18 cellular contexts compared by ENCODE assay signal in genomic region chr12:15716566-15716965, GRCh38.
"Had no signal": no experiment of that assay in that cellular context is flagged by ENCODE, and none has a peak within 500 bp of the region (broad histone marks: within the 10 kb centered on the region; RNA-seq: fewer than 3 reads in every experiment).

No MANE protein-coding gene starts in this region.

- H3K9me3 ChIP-seq: sigmoid colon, spleen, upper lobe of right lung had no signal

- H3K27me3 ChIP-seq: brain microvascular endothelial cell, sigmoid colon, spleen, upper lobe of right lung had no signal

- H3K27ac ChIP-seq: brain microvascular endothelial cell, sigmoid colon, spleen, upper lobe of right lung had no signal

- ATAC-seq: activated T-cell treated with anti-CD3 and anti-CD28 coated beads, Interleukin-2, amount 50 U/mL, for 72 hours; natural killer cell; stimulated activated naive B cell treated with anti-CD40 and anti-IgM and Interleukin-4, amounts not matched to agents 10 μg/mL and 1 μg/mL and 100 μg/mL, for 72 hours; upper lobe of right lung had no signal

- H3K36me3 ChIP-seq: brain microvascular endothelial cell, sigmoid colon, spleen, upper lobe of right lung had no signal

- DNase-seq: activated CD4-positive, alpha-beta T cell treated with anti-CD3 and anti-CD28 coated beads, Interleukin-2, amount 50 U/mL, for 1 hour; activated CD8-positive, alpha-beta memory T cell treated with anti-CD3 and anti-CD28 coated beads for 24 hours; activated CD8-positive, alpha-beta memory T cell treated with anti-CD3 and anti-CD28 coated beads, Interleukin-2, amount 50 U/mL, for 48 hours; activated effector memory CD4-positive, alpha-beta T cell treated with anti-CD3 and anti-CD28 coated beads, Interleukin-2, amount 50 U/mL, for 16 hours; activated naive CD4-positive, alpha-beta T cell treated with anti-CD3 and anti-CD28 coated beads, Interleukin-2, amount 50 U/mL, for 16 hours; activated T-cell treated with anti-CD3 and anti-CD28 coated beads, Interleukin-2, amount 50 U/mL, for 72 hours; aorta; brain microvascular endothelial cell; effector CD4-positive, alpha-beta T cell; foreskin fibroblast; hippocampal formation; natural killer cell; sigmoid colon; spleen; stimulated activated naive B cell treated with anti-CD40 and anti-IgM and Interleukin-4, amounts not matched to agents 10 μg/mL and 1 μg/mL and 100 μg/mL, for 72 hours; T1000; upper lobe of right lung had no signal

- H3K4me3 ChIP-seq: lung, sigmoid colon, spleen, upper lobe of right lung had no signal
